ENCODE assay signal across 22 cellular contexts in genomic region chr18:78679861-78680260, GRCh38.
DNase-seq lines count a peak whose midpoint lies in the region; ATAC-seq, FAIRE-seq and TF ChIP-seq lines count a peak whose summit lies in the region.
"Had no signal": no experiment of that assay in that cellular context is flagged by ENCODE, and none has a peak within 500 bp of the region (broad histone marks: within the 10 kb centered on the region; RNA-seq: fewer than 3 reads in every experiment).

No MANE protein-coding gene starts in this region.

- no peak for TF ChIP-seq POLR2A in stomach (IDR thresholded peaks at IDR 0.05)

- TF ChIP-seq EP300 in stomach (IDR thresholded peaks at IDR 0.05) = no peak

- H3K4me3 ChIP-seq in kidney (ENCODE audit: low read length in 2 of 2) (no peak overlapping the region), stomach (no peak overlapping the region)
- H3K4me3 ChIP-seq: A549, BLaER1 had no signal

- peak; percentile 44 for DNase-seq in kidney
- DNase-seq in posterior vena cava (ENCODE audit: low spot score) = peak; percentile 48
- DNase-seq in stomach = peak; percentile 8
- DNase-seq in ACHN = no peak
- DNase-seq: C1 segment of cervical spinal cord; CD4-positive, alpha-beta memory T cell; CD4-positive, CD25-positive, alpha-beta regulatory T cell; CD8-positive, alpha-beta memory T cell; COR-L47; DMS 273 treated with DMSO at 0.1 percent for 48 hours; DMS153; DMS53; DMS79 treated with DMSO at 0.1 percent for 48 hours; GF-D8 had no signal

- intact Hi-C loops in kidney (cut with DNase I) (no loop called here), posterior vena cava (cut with DNase I) (no loop called here), stomach (cut with DNase I; ENCODE audit: low total_unique reads) (no loop called here)

- in situ Hi-C loops in ACHN (cut with HindIII; ENCODE audit: low pct_ligation_motif_present, low pct_unique_long_range_greater_than_20kb, low sequenced_read_pairs) = no loop called here

- H3K4me1 ChIP-seq in kidney (ENCODE audit: control insufficient read depth in 1 of 2, insufficient read depth in 1 of 2, low read depth in 1 of 2, low read length in 2 of 2) = no peaks in the 10 kb centered on the region
- H3K4me1 ChIP-seq in stomach = no peaks in the 10 kb centered on the region
- H3K4me1 ChIP-seq: A549 had no signal

- H3K27ac ChIP-seq in kidney (ENCODE audit: low read depth in 2 of 2, low read length in 2 of 2) = no peak overlapping the region
- no peak overlapping the region for H3K27ac ChIP-seq in stomach
- H3K27ac ChIP-seq: 22Rv1, A549, BLaER1 had no signal

- no peak for ATAC-seq in GM18858 (IDR thresholded peaks at IDR 0.05; ENCODE audit: unreplicated experiment)
- no peak for ATAC-seq in HG03135 (IDR thresholded peaks at IDR 0.05; ENCODE audit: unreplicated experiment)
- ATAC-seq: A549 had no signal

- no peaks in the 10 kb centered on the region for H3K9me3 ChIP-seq in kidney (ENCODE audit: control insufficient read depth in 1 of 2, low read length in 2 of 2)
- H3K9me3 ChIP-seq in stomach = no peaks in the 10 kb centered on the region
- H3K9me3 ChIP-seq: A549, BE2C, BLaER1 had no signal

- H3K36me3 ChIP-seq in kidney (ENCODE audit: control insufficient read depth in 1 of 2, insufficient read depth in 2 of 2, low read length in 2 of 2) = no peaks in the 10 kb centered on the region
- no peaks in the 10 kb centered on the region for H3K36me3 ChIP-seq in stomach
- H3K36me3 ChIP-seq: BE2C, BLaER1 had no signal

- TF ChIP-seq CTCF in kidney (IDR thresholded peaks at IDR 0.05; ENCODE audit: borderline replicate concordance, extremely low read depth, insufficient read depth) (no peak), stomach (IDR thresholded peaks at IDR 0.05) (no peak)

- 83 to 91% (median 85%) methylated on average over 10 of the region's 10 CpGs for whole genome bisulfite sequencing in stomach, 5 donors

- peaks cover 0 to 18% (median 0%) of the 10 kb centered on the region in 3 donors for H3K27me3 ChIP-seq in stomach
- H3K27me3 ChIP-seq: BE2C, BLaER1 had no signal

- no peak for FAIRE-seq in kidney (lab: Jason Lieb, UNC)
- FAIRE-seq: A549, G401.6, GM12891 had no signal

- H3K9ac ChIP-seq in kidney (ENCODE audit: low read length in 2 of 2) = no peak overlapping the region
- H3K9ac ChIP-seq: BLaER1 had no signal
